Comparison of ENCODE assay signal across 1 cellular context in the genomic region with DNA sequence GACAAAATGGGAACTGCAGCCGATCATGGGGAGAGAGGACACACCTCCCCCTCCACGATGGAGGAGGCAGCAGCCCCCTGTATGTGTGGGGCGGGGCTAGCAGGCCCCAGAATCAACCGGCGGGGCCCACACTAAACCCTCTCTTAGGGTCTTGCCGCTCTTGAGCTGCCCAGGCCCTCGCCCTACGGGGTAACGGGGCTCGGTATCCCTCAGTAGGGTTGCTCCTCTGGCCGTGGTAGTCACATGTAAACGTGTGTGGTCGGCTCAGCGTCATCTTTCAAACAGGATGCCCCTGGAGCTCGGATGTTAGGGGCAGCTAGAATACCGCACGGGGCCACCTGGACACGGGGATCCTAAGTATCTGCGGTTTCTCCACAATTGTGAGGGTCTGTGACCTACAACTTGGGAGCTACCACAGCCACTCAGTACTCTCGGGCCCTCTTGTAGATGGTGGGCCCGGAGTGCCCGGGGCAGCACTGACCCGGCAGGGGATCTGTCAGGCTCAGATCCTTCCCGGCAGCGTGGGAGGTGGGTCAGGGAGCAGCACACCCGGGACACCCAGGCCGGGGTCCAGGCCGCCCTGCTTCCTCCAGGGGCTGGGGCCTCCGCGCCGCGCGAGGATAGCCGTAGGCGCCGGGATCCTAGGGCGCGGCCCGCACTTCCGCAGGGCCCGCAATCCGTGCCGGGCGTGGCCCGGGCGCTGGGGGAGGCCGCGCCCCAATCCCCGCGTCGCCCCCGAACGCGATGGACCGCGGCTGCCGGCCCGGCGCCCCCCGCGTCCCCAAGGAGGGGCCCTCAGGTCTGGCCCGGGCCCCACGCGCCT.
TF ChIP-seq lines count a peak whose summit lies in the region.

No MANE protein-coding gene starts in this region.

TF ChIP-seq in GM12878, 131 proteins besides CTCF, POLR2A, EP300 and RAD21 (continues in another document):
- TF ChIP-seq, protein P1, sequence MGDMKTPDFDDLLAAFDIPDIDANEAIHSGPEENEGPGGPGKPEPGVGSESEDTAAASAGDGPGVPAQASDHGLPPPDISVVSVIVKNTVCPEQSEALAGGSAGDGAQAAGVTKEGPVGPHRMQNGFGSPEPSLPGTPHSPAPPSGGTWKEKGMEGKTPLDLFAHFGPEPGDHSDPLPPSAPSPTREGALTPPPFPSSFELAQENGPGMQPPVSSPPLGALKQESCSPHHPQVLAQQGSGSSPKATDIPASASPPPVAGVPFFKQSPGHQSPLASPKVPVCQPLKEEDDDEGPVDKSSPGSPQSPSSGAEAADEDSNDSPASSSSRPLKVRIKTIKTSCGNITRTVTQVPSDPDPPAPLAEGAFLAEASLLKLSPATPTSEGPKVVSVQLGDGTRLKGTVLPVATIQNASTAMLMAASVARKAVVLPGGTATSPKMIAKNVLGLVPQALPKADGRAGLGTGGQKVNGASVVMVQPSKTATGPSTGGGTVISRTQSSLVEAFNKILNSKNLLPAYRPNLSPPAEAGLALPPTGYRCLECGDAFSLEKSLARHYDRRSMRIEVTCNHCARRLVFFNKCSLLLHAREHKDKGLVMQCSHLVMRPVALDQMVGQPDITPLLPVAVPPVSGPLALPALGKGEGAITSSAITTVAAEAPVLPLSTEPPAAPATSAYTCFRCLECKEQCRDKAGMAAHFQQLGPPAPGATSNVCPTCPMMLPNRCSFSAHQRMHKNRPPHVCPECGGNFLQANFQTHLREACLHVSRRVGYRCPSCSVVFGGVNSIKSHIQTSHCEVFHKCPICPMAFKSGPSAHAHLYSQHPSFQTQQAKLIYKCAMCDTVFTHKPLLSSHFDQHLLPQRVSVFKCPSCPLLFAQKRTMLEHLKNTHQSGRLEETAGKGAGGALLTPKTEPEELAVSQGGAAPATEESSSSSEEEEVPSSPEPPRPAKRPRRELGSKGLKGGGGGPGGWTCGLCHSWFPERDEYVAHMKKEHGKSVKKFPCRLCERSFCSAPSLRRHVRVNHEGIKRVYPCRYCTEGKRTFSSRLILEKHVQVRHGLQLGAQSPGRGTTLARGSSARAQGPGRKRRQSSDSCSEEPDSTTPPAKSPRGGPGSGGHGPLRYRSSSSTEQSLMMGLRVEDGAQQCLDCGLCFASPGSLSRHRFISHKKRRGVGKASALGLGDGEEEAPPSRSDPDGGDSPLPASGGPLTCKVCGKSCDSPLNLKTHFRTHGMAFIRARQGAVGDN (IDR thresholded peaks at IDR 0.05), result 0 out of 2 replicates have a peak, but pooled peaks have one; percentile 8
- peak; percentile 60; the same call in 1 of the 2 replicates for TF ChIP-seq STAT1 (conservative IDR thresholded peaks at IDR 0.05)
- peak; percentile 45; the same call in 1 of the 2 replicates for TF ChIP-seq SMARCA5 (IDR thresholded peaks at IDR 0.05)
- TF ChIP-seq BMI1 (IDR thresholded peaks at IDR 0.05; ENCODE audit: borderline replicate concordance), result no peak
- no peak for TF ChIP-seq SP1 (IDR thresholded peaks at IDR 0.05; ENCODE audit: low read depth, low read length)
- TF ChIP-seq CEBPB (IDR thresholded peaks at IDR 0.05; ENCODE audit: borderline replicate concordance in 1 of 2, low read depth in 2 of 2, low read length in 2 of 2), result no peak
- TF ChIP-seq HDAC2 (IDR thresholded peaks at IDR 0.05), result no peak
- TF ChIP-seq, protein P2, sequence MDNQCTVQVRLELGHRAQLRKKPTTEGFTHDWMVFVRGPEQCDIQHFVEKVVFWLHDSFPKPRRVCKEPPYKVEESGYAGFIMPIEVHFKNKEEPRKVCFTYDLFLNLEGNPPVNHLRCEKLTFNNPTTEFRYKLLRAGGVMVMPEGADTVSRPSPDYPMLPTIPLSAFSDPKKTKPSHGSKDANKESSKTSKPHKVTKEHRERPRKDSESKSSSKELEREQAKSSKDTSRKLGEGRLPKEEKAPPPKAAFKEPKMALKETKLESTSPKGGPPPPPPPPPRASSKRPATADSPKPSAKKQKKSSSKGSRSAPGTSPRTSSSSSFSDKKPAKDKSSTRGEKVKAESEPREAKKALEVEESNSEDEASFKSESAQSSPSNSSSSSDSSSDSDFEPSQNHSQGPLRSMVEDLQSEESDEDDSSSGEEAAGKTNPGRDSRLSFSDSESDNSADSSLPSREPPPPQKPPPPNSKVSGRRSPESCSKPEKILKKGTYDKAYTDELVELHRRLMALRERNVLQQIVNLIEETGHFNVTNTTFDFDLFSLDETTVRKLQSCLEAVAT (IDR thresholded peaks at IDR 0.05), result peak; percentile 47; the same call in 1 of the 2 replicates
- no peak for TF ChIP-seq ATF7 (IDR thresholded peaks at IDR 0.05; ENCODE audit: low read depth)
- no peak for TF ChIP-seq CBX5 (IDR thresholded peaks at IDR 0.05; ENCODE audit: low read depth)
- no peak for TF ChIP-seq SMAD5 (IDR thresholded peaks at IDR 0.05; ENCODE audit: low read depth)
- no peak for TF ChIP-seq NFIC (IDR thresholded peaks at IDR 0.05; ENCODE audit: low read depth, low read length)
- TF ChIP-seq BCL11A (IDR thresholded peaks at IDR 0.05; ENCODE audit: low read depth, low read length), result no peak
- no peak for TF ChIP-seq SIN3A (IDR thresholded peaks at IDR 0.05; ENCODE audit: low read depth, low read length)
- TF ChIP-seq IRF4 (IDR thresholded peaks at IDR 0.05; ENCODE audit: low read depth, low read length), result no peak
- TF ChIP-seq NRF1 (conservative IDR thresholded peaks at IDR 0.05; ENCODE audit: low read depth, low read length), result no peak
- no peak for TF ChIP-seq EGR1 (IDR thresholded peaks at IDR 0.05; ENCODE audit: borderline replicate concordance in 1 of 2, low read depth in 2 of 2, low read length in 2 of 2)
- TF ChIP-seq SRF (IDR thresholded peaks at IDR 0.05; ENCODE audit: low read depth in 2 of 2, low read length in 2 of 2), result no peak
- TF ChIP-seq SUPT20H (IDR thresholded peaks at IDR 0.05; ENCODE audit: borderline replicate concordance, control insufficient read depth, low read depth, low read length), result no peak
- no peak for TF ChIP-seq TCF7 (IDR thresholded peaks at IDR 0.05; ENCODE audit: borderline replicate concordance)
- TF ChIP-seq, protein P3, sequence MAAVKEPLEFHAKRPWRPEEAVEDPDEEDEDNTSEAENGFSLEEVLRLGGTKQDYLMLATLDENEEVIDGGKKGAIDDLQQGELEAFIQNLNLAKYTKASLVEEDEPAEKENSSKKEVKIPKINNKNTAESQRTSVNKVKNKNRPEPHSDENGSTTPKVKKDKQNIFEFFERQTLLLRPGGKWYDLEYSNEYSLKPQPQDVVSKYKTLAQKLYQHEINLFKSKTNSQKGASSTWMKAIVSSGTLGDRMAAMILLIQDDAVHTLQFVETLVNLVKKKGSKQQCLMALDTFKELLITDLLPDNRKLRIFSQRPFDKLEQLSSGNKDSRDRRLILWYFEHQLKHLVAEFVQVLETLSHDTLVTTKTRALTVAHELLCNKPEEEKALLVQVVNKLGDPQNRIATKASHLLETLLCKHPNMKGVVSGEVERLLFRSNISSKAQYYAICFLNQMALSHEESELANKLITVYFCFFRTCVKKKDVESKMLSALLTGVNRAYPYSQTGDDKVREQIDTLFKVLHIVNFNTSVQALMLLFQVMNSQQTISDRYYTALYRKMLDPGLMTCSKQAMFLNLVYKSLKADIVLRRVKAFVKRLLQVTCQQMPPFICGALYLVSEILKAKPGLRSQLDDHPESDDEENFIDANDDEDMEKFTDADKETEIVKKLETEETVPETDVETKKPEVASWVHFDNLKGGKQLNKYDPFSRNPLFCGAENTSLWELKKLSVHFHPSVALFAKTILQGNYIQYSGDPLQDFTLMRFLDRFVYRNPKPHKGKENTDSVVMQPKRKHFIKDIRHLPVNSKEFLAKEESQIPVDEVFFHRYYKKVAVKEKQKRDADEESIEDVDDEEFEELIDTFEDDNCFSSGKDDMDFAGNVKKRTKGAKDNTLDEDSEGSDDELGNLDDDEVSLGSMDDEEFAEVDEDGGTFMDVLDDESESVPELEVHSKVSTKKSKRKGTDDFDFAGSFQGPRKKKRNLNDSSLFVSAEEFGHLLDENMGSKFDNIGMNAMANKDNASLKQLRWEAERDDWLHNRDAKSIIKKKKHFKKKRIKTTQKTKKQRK (IDR thresholded peaks at IDR 0.05; ENCODE audit: low read depth, low read length), result no peak
- TF ChIP-seq, protein P4, sequence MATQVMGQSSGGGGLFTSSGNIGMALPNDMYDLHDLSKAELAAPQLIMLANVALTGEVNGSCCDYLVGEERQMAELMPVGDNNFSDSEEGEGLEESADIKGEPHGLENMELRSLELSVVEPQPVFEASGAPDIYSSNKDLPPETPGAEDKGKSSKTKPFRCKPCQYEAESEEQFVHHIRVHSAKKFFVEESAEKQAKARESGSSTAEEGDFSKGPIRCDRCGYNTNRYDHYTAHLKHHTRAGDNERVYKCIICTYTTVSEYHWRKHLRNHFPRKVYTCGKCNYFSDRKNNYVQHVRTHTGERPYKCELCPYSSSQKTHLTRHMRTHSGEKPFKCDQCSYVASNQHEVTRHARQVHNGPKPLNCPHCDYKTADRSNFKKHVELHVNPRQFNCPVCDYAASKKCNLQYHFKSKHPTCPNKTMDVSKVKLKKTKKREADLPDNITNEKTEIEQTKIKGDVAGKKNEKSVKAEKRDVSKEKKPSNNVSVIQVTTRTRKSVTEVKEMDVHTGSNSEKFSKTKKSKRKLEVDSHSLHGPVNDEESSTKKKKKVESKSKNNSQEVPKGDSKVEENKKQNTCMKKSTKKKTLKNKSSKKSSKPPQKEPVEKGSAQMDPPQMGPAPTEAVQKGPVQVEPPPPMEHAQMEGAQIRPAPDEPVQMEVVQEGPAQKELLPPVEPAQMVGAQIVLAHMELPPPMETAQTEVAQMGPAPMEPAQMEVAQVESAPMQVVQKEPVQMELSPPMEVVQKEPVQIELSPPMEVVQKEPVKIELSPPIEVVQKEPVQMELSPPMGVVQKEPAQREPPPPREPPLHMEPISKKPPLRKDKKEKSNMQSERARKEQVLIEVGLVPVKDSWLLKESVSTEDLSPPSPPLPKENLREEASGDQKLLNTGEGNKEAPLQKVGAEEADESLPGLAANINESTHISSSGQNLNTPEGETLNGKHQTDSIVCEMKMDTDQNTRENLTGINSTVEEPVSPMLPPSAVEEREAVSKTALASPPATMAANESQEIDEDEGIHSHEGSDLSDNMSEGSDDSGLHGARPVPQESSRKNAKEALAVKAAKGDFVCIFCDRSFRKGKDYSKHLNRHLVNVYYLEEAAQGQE (IDR thresholded peaks at IDR 0.05; ENCODE audit: low read depth, low read length), result no peak
- TF ChIP-seq HCFC1 (IDR thresholded peaks at IDR 0.05; ENCODE audit: low read length), result no peak
- TF ChIP-seq RB1 (IDR thresholded peaks at IDR 0.05; ENCODE audit: borderline replicate concordance), result no peak
- TF ChIP-seq, protein P5, sequence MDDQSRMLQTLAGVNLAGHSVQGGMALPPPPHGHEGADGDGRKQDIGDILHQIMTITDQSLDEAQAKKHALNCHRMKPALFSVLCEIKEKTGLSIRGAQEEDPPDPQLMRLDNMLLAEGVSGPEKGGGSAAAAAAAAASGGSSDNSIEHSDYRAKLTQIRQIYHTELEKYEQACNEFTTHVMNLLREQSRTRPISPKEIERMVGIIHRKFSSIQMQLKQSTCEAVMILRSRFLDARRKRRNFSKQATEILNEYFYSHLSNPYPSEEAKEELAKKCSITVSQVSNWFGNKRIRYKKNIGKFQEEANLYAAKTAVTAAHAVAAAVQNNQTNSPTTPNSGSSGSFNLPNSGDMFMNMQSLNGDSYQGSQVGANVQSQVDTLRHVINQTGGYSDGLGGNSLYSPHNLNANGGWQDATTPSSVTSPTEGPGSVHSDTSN (IDR thresholded peaks at IDR 0.05; ENCODE audit: insufficient replicate concordance, low read depth, low read length), result no peak
- TF ChIP-seq KLF5 (IDR thresholded peaks at IDR 0.05; ENCODE audit: partially characterized antibody), result no peak
- no peak for TF ChIP-seq TCF12 (IDR thresholded peaks at IDR 0.05; ENCODE audit: low read depth, low read length)
- TF ChIP-seq, protein P6, sequence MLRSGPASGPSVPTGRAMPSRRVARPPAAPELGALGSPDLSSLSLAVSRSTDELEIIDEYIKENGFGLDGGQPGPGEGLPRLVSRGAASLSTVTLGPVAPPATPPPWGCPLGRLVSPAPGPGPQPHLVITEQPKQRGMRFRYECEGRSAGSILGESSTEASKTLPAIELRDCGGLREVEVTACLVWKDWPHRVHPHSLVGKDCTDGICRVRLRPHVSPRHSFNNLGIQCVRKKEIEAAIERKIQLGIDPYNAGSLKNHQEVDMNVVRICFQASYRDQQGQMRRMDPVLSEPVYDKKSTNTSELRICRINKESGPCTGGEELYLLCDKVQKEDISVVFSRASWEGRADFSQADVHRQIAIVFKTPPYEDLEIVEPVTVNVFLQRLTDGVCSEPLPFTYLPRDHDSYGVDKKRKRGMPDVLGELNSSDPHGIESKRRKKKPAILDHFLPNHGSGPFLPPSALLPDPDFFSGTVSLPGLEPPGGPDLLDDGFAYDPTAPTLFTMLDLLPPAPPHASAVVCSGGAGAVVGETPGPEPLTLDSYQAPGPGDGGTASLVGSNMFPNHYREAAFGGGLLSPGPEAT (IDR thresholded peaks at IDR 0.05; ENCODE audit: low read depth), result no peak
- TF ChIP-seq, protein P7, sequence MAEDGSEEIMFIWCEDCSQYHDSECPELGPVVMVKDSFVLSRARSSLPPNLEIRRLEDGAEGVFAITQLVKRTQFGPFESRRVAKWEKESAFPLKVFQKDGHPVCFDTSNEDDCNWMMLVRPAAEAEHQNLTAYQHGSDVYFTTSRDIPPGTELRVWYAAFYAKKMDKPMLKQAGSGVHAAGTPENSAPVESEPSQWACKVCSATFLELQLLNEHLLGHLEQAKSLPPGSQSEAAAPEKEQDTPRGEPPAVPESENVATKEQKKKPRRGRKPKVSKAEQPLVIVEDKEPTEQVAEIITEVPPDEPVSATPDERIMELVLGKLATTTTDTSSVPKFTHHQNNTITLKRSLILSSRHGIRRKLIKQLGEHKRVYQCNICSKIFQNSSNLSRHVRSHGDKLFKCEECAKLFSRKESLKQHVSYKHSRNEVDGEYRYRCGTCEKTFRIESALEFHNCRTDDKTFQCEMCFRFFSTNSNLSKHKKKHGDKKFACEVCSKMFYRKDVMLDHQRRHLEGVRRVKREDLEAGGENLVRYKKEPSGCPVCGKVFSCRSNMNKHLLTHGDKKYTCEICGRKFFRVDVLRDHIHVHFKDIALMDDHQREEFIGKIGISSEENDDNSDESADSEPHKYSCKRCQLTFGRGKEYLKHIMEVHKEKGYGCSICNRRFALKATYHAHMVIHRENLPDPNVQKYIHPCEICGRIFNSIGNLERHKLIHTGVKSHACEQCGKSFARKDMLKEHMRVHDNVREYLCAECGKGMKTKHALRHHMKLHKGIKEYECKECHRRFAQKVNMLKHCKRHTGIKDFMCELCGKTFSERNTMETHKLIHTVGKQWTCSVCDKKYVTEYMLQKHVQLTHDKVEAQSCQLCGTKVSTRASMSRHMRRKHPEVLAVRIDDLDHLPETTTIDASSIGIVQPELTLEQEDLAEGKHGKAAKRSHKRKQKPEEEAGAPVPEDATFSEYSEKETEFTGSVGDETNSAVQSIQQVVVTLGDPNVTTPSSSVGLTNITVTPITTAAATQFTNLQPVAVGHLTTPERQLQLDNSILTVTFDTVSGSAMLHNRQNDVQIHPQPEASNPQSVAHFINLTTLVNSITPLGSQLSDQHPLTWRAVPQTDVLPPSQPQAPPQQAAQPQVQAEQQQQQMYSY (CRISPR knock-in tag; IDR thresholded peaks at IDR 0.05), result no peak
